Comparison of ENCODE assay signal across 14 cellular contexts in genomic region chr2:160419776-160420521, GRCh38.
DNase-seq lines count a peak whose midpoint lies in the region; ATAC-seq, FAIRE-seq and TF ChIP-seq lines count a peak whose summit lies in the region.
"Had no signal": no experiment of that assay in that cellular context is flagged by ENCODE, and none has a peak within 500 bp of the region (broad histone marks: within the 10 kb centered on the region; RNA-seq: fewer than 3 reads in every experiment).

No MANE protein-coding gene starts in this region.

- H2AFZ ChIP-seq in keratinocyte (ENCODE audit: control insufficient read depth, low read length): no peak overlapping the region

- ATAC-seq in HG03196 (IDR thresholded peaks at IDR 0.05; ENCODE audit: unreplicated experiment) (no peak), HG03520 (IDR thresholded peaks at IDR 0.05; ENCODE audit: unreplicated experiment) (no peak)

- no peaks in the 10 kb centered on the region for H3K9me3 Mint-ChIP-seq in activated naive CD4-positive, alpha-beta T cell treated with anti-CD3 and anti-CD28 coated beads, Interleukin-2, amount 50 U/mL, for 24 hours

- peak; percentile 63 for FAIRE-seq in keratinocyte (lab: Jason Lieb, UNC)

- H3K9me3 ChIP-seq in adipocyte (ENCODE audit: control insufficient read depth, low read length) (no peaks in the 10 kb centered on the region), keratinocyte (ENCODE audit: control insufficient read depth, low read depth, low read length) (no peaks in the 10 kb centered on the region), tibial artery (no peaks in the 10 kb centered on the region)
- H3K9me3 ChIP-seq: BE2C had no signal

- H3K36me3 ChIP-seq in adipocyte (ENCODE audit: control insufficient read depth, insufficient read depth, low read length, severe bottlenecking): no peaks in the 10 kb centered on the region
- no peaks in the 10 kb centered on the region for H3K36me3 ChIP-seq in keratinocyte (ENCODE audit: control insufficient read depth in 2 of 2, extremely low read depth in 1 of 2, insufficient read depth in 2 of 2, low read length in 2 of 2)
- H3K36me3 ChIP-seq in tibial artery: no peaks in the 10 kb centered on the region
- H3K36me3 ChIP-seq: BE2C had no signal

- DNase-seq in activated naive CD4-positive, alpha-beta T cell treated with Interleukin-2 at 50 U/mL for 16 hours: no peak
- DNase-seq in adipocyte (ENCODE audit: low read depth) (peak; percentile 38), keratinocyte (ENCODE audit: low read depth, low spot score) (no peak), tibial artery (no peak), GOT3 (lab: John Stamatoyannopoulos, UW) (no peak)
- DNase-seq: BE2C, dermis blood vessel endothelial cell, KBM-7, NCI-H446, nucleus accumbens had no signal

- peaks cover 83% of the 10 kb centered on the region for H3K4me1 Mint-ChIP-seq in activated naive CD4-positive, alpha-beta T cell treated with anti-CD3 and anti-CD28 coated beads, Interleukin-2, amount 50 U/mL, for 24 hours

- TF ChIP-seq CTCF in keratinocyte (optimal IDR thresholded peaks at IDR 0.05 in 1 of 3, IDR thresholded peaks at IDR 0.05 in 1 of 3, conservative IDR thresholded peaks at IDR 0.05 in 1 of 3; ENCODE audit: extremely low read depth in 1 of 3, insufficient read depth in 2 of 3, low read length in 3 of 3) (no peak), tibial artery (IDR thresholded peaks at IDR 0.05) (no peak)

- H3K4me3 Mint-ChIP-seq in activated naive CD4-positive, alpha-beta T cell treated with anti-CD3 and anti-CD28 coated beads, Interleukin-2, amount 50 U/mL, for 24 hours: peak overlapping the region; percentile 5

- H3K27ac ChIP-seq in keratinocyte (ENCODE audit: control insufficient read depth, insufficient read depth, low read length) (no peak overlapping the region), tibial artery (peak overlapping the region; percentile 14 to 38)
- H3K27ac ChIP-seq: SK-N-MC had no signal

- H3K27me3 Mint-ChIP-seq in activated naive CD4-positive, alpha-beta T cell treated with anti-CD3 and anti-CD28 coated beads, Interleukin-2, amount 50 U/mL, for 24 hours: no peaks in the 10 kb centered on the region

- H3K4me2 ChIP-seq in keratinocyte (ENCODE audit: control insufficient read depth, extremely low read depth, insufficient read depth, low read depth, low read length): no peak overlapping the region

- dilution Hi-C loops in keratinocyte (cut with MboI; ENCODE audit: extremely low pct_ligation_motif_present, low sequenced_read_pairs): no loop called here

- H3K9me1 ChIP-seq in keratinocyte (ENCODE audit: control insufficient read depth, extremely low read depth, insufficient read depth, low read length): no peaks in the 10 kb centered on the region

- H3K9ac ChIP-seq in adipocyte (ENCODE audit: low read length) (peak overlapping the region; percentile 71), keratinocyte (ENCODE audit: control insufficient read depth, extremely low read depth, insufficient read depth, low read length) (no peak overlapping the region)

- H3K27me3 ChIP-seq in adipocyte (replicated peaks; ENCODE audit: control insufficient read depth, insufficient read depth, low read length) (no peaks in the 10 kb centered on the region), keratinocyte (ENCODE audit: control insufficient read depth, extremely low read depth, insufficient read depth, low read length) (no peaks in the 10 kb centered on the region), tibial artery (no peaks in the 10 kb centered on the region)
- H3K27me3 ChIP-seq: BE2C had no signal

- H3K4me1 ChIP-seq in adipocyte (ENCODE audit: control insufficient read depth, insufficient read depth, low read length) (peaks cover 67% of the 10 kb centered on the region), keratinocyte (ENCODE audit: control insufficient read depth, extremely low read depth, insufficient read depth, low read length) (peaks cover 44% of the 10 kb centered on the region), tibial artery (peaks cover 0 to 60% (median 15%) of the 10 kb centered on the region in 4 donors)
- H3K4me1 ChIP-seq: BE2C had no signal

- no peaks in the 10 kb centered on the region for H4K20me1 ChIP-seq in keratinocyte (ENCODE audit: control insufficient read depth, extremely low read depth, insufficient read depth, low read length)

- intact Hi-C loops in tibial artery (cut with DNase I; ENCODE audit: low total_unique reads): no loop called here

- peaks cover 6% of the 10 kb centered on the region for H3K36me3 Mint-ChIP-seq in activated naive CD4-positive, alpha-beta T cell treated with anti-CD3 and anti-CD28 coated beads, Interleukin-2, amount 50 U/mL, for 24 hours

- peak overlapping the region; percentile 92 for H3K27ac Mint-ChIP-seq in activated naive CD4-positive, alpha-beta T cell treated with anti-CD3 and anti-CD28 coated beads, Interleukin-2, amount 50 U/mL, for 24 hours

- H3K79me2 ChIP-seq in keratinocyte (ENCODE audit: control insufficient read depth, insufficient read depth, low read length): peaks cover 29% of the 10 kb centered on the region

- H3K4me3 ChIP-seq in adipocyte (ENCODE audit: low read length) (peak overlapping the region; percentile 32), keratinocyte (ENCODE audit: control insufficient read depth in 2 of 3, extremely low read depth in 1 of 3, insufficient read depth in 2 of 3, low read depth in 1 of 3, low read length in 3 of 3) (no peak overlapping the region), tibial artery (no peak overlapping the region)
- H3K4me3 ChIP-seq: SK-N-MC had no signal
